2 cellular contexts compared by ENCODE assay signal in the genomic region with DNA sequence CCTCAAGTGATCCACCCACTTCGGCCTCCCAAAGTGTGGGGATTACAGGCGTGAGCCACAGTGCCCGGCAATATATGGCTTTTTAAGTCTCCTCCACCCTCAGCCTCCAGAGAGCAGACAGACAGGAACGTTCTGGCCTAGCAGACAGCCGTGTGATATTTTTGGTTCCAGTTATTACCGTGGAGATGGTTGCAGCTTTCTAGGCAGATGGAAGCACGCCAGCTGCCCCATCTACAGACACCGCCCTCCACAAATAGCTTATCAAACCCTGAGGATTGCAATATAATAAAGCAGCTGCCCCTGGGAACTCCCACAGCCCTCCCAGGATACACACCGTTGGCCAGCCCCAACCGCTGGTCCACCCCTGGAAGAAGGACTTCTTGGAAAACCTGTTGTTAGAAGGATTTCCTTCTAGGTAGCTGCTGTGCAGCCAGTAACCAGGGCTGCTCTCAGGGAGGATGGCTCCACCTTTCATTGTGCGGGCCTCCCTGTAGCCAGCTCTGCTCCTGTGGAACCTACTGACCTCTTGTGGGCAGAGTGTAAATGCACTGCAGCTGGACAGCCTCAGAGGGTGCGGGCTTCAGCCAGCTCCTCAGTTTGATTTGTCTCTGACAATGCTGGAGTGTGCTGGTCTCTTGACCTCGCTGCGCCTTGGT.
A peak's percentile ranks its signal among the peaks of the same experiment; 100 is the strongest.
TF ChIP-seq lines count a peak whose summit lies in the region.

No MANE protein-coding gene starts in this region.

TF ChIP-seq in HCT116, 20 proteins besides CTCF, POLR2A, EP300 and RAD21 (continued from another document):
- TF ChIP-seq YY1 (IDR thresholded peaks at IDR 0.05; ENCODE audit: extremely low read depth, insufficient replicate concordance, low read depth, low read length) (peak; percentile 15), FOSL1 (IDR thresholded peaks at IDR 0.05; ENCODE audit: low read depth) (no peak)
TF ChIP-seq in HCT116: peak in this region for 1.

TF ChIP-seq in WTC11, 78 proteins besides CTCF, POLR2A, EP300 and RAD21:
- no peak for TF ChIP-seq ZBTB43 (CRISPR knock-in tag; IDR thresholded peaks at IDR 0.05)
- TF ChIP-seq, protein P1, sequence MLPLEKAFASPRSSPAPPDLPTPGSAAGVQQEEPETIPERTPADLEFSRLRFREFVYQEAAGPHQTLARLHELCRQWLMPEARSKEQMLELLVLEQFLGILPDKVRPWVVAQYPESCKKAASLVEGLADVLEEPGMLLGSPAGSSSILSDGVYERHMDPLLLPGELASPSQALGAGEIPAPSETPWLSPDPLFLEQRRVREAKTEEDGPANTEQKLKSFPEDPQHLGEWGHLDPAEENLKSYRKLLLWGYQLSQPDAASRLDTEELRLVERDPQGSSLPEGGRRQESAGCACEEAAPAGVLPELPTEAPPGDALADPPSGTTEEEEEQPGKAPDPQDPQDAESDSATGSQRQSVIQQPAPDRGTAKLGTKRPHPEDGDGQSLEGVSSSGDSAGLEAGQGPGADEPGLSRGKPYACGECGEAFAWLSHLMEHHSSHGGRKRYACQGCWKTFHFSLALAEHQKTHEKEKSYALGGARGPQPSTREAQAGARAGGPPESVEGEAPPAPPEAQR (CRISPR knock-in tag; IDR thresholded peaks at IDR 0.05): no peak
- no peak for TF ChIP-seq CDX4 (CRISPR knock-in tag; IDR thresholded peaks at IDR 0.05; ENCODE audit: borderline replicate concordance)
- no peak for TF ChIP-seq MXD4 (CRISPR knock-in tag; IDR thresholded peaks at IDR 0.05; ENCODE audit: borderline replicate concordance)
- TF ChIP-seq CBFB (CRISPR knock-in tag; IDR thresholded peaks at IDR 0.05; ENCODE audit: low read depth): no peak
- TF ChIP-seq PRRX2 (CRISPR knock-in tag; IDR thresholded peaks at IDR 0.05): no peak
- TF ChIP-seq ELF4 (CRISPR knock-in tag; IDR thresholded peaks at IDR 0.05; ENCODE audit: low read depth): no peak
- no peak for TF ChIP-seq NFATC4 (CRISPR knock-in tag; IDR thresholded peaks at IDR 0.05)
- no peak for TF ChIP-seq ZBTB21 (CRISPR knock-in tag; IDR thresholded peaks at IDR 0.05; ENCODE audit: borderline replicate concordance)
- TF ChIP-seq CREM (CRISPR knock-in tag; IDR thresholded peaks at IDR 0.05): no peak
